Comparison of ENCODE assay signal across 16 cellular contexts in the genomic region with DNA sequence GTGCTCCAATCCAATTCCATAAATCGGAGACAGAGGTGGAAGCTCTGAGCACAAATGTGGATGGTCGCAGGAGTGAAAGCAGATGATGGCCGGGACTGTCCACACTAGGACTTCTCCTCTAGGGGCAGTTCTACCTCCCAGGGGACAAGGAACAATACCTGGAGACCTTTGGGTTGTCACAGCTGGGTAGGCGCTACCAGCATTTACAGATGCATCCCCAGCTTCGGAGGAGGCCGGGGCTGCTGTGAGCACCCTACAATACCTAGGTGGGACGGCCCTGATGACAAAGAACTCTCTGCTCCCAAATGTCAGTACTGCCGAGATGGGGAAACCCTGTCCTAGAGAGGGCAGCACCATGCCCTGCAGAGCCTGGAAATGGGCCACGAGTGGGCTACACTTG.
DNase-seq lines count a peak whose midpoint lies in the region; ATAC-seq and TF ChIP-seq lines count a peak whose summit lies in the region.
"Had no signal": no experiment of that assay in that cellular context is flagged by ENCODE, and none has a peak within 500 bp of the region (broad histone marks: within the 10 kb centered on the region; RNA-seq: fewer than 3 reads in every experiment).

No MANE protein-coding gene starts in this region.

- H3K36me3 Mint-ChIP-seq in progenitor cell of endocrine pancreas (ENCODE audit: insufficient read depth): no peaks in the 10 kb centered on the region
- H3K36me3 Mint-ChIP-seq: CD4-positive, alpha-beta memory T cell had no signal

- no peak overlapping the region for H3K4me3 Mint-ChIP-seq in progenitor cell of endocrine pancreas (ENCODE audit: low read depth)
- H3K4me3 Mint-ChIP-seq: CD4-positive, alpha-beta memory T cell; HFFc6 had no signal

- no peak for ATAC-seq in stimulated activated naive CD8-positive, alpha-beta T cell treated with anti-CD3 and anti-CD28 coated beads, Interleukin-15, Interleukin-2, amounts not matched to agents 100 U/mL and 50 U/mL, for 24 hours

- H3K4me3 ChIP-seq in coronary artery: no peak overlapping the region
- H3K4me3 ChIP-seq: HAP-1 had no signal

- DNase-seq in coronary artery (ENCODE audit: low spot score) (peak; percentile 40), ecto neural progenitor cell (ENCODE audit: low spot score) (peak; percentile 21), progenitor cell of endocrine pancreas (ENCODE audit: low spot score, unreplicated experiment) (no peak), T1000 (lab: John Stamatoyannopoulos, UW) (no peak)
- no peak for DNase-seq in stimulated activated CD4-positive, alpha-beta T cell treated with anti-CD3 and anti-CD28 coated beads, Interleukin-2, amount 100 ng/mL, for 24 hours
- no peak for DNase-seq in stimulated activated naive CD8-positive, alpha-beta T cell treated with anti-CD3 and anti-CD28 coated beads, Interleukin-15, Interleukin-2, amounts not matched to agents 100 U/mL and 50 U/mL, for 24 hours
- DNase-seq: C1 segment of cervical spinal cord; Calu3; CD4-positive, alpha-beta memory T cell; COR-L47; DMS53; DMS79 treated with DMSO at 0.1 percent for 48 hours; GF-D8; GOT3; HFFc6 had no signal

- peaks cover 3% of the 10 kb centered on the region for H3K9me3 Mint-ChIP-seq in progenitor cell of endocrine pancreas (ENCODE audit: low read depth)

- peaks cover 12% of the 10 kb centered on the region for H3K4me1 Mint-ChIP-seq in progenitor cell of endocrine pancreas (ENCODE audit: low read depth)
- H3K4me1 Mint-ChIP-seq: CD4-positive, alpha-beta memory T cell had no signal

- H3K27ac Mint-ChIP-seq in progenitor cell of endocrine pancreas: peak overlapping the region; percentile 41
- H3K27ac Mint-ChIP-seq: CD4-positive, alpha-beta memory T cell; HFFc6 had no signal

- no peak overlapping the region for H3K27ac ChIP-seq in coronary artery

- peaks cover 27% of the 10 kb centered on the region for H3K27me3 Mint-ChIP-seq in progenitor cell of endocrine pancreas
- H3K27me3 Mint-ChIP-seq: CD4-positive, alpha-beta memory T cell had no signal

- TF ChIP-seq CTCF in coronary artery (IDR thresholded peaks at IDR 0.05) (no peak), progenitor cell of endocrine pancreas (IDR thresholded peaks at IDR 0.05; ENCODE audit: unreplicated experiment) (no peak)

Comparison
In these comparisons a context has a peak if more than half of its experiments do, and no peak if none do; other contexts are left out.
1. DNase-seq: peak in coronary artery (single experiment) and ecto neural progenitor cell (single experiment); none in progenitor cell of endocrine pancreas (single experiment), stimulated activated CD4-positive, alpha-beta T cell treated with anti-CD3 and anti-CD28 coated beads, Interleukin-2, amount 100 ng/mL, for 24 hours (0 of 2), stimulated activated naive CD8-positive, alpha-beta T cell treated with anti-CD3 and anti-CD28 coated beads, Interleukin-15, Interleukin-2, amounts not matched to agents 100 U/mL and 50 U/mL, for 24 hours (single experiment) and T1000 (single experiment).